Comparison of ENCODE assay signal across 26 cellular contexts in genomic region chr16:79664407-79664806, GRCh38.
"Had no signal": no experiment of that assay in that cellular context is flagged by ENCODE, and none has a peak within 500 bp of the region (broad histone marks: within the 10 kb centered on the region; RNA-seq: fewer than 3 reads in every experiment).

No MANE protein-coding gene starts in this region.

- ATAC-seq: activated CD8-positive, alpha-beta memory T cell treated with anti-CD3 and anti-CD28 coated beads, Interleukin-2, amount 10 ng/mL, durations not matched to agents 7 days and 5 days; activated T-helper 17 cell treated with anti-CD3 and anti-CD28 coated beads, Interleukin-2, amount 50 U/mL, for 72 hours; gastroesophageal sphincter; stimulated activated memory B cell treated with anti-CD40 and anti-IgM and Interleukin-4, amounts not matched to agents 10 μg/mL and 1 μg/mL and 100 μg/mL, for 72 hours had no signal

- H3K36me3 ChIP-seq: breast epithelium, esophagus muscularis mucosa, gastroesophageal sphincter, heart left ventricle, left ventricle myocardium inferior, spleen, thoracic aorta had no signal

- H3K27ac ChIP-seq: breast epithelium, esophagus muscularis mucosa, gastroesophageal sphincter, heart left ventricle, left ventricle myocardium inferior, spleen, thoracic aorta had no signal

- DNase-seq: activated B cell treated with CpG ODN at 0.5 μM for 24 hours; activated CD4-positive, alpha-beta memory T cell treated with anti-CD3 and anti-CD28 coated beads for 36 hours; activated CD4-positive, alpha-beta T cell treated with anti-CD3 and anti-CD28 coated beads for 4 hours; activated CD8-positive, alpha-beta memory T cell treated with anti-CD3 and anti-CD28 coated beads, Interleukin-2, amount 10 ng/mL, durations not matched to agents 7 days and 5 days; activated naive CD4-positive, alpha-beta T cell; activated naive CD8-positive, alpha-beta T cell treated with anti-CD3 and anti-CD28 coated beads, Interleukin-2, amount 10 ng/mL, durations not matched to agents 7 days and 5 days; activated T-cell treated with anti-CD3 and anti-CD28 coated beads, Interleukin-2, amount 50 U/mL, for 1 hour; aorta; cerebellar nuclear complex; effector CD4-positive, alpha-beta T cell; heart left ventricle; kidney glomerular epithelial cell; left ventricle myocardium inferior; mammary epithelial cell; midbrain; occipital lobe; posterior cingulate gyrus; retina; spleen; stimulated activated CD4-positive, alpha-beta T cell treated with anti-CD3 and anti-CD28 coated beads, Interleukin-4, amount 100 ng/mL, for 4 hours had no signal

- H3K27me3 ChIP-seq: breast epithelium, esophagus muscularis mucosa, gastroesophageal sphincter, heart left ventricle had no signal

- H3K4me3 ChIP-seq: breast epithelium, esophagus muscularis mucosa, gastroesophageal sphincter, heart left ventricle, left ventricle myocardium inferior, spleen, thoracic aorta had no signal
